ENCODE assay signal across 8 cellular contexts in genomic region chr9:35732185-35733108, GRCh38. TPM values are rescaled to one million over a fixed set of nuclear protein-coding genes. Genes with fewer than 3 reads are reported as not detected.
DNase-seq lines count a peak whose midpoint lies in the region; ATAC-seq and TF ChIP-seq lines count a peak whose summit lies in the region.

CREB3 (plus strand) TSS chr9:35732666; CDS start chr9:35732773, 107 bp downstream.
A gene with protein sequence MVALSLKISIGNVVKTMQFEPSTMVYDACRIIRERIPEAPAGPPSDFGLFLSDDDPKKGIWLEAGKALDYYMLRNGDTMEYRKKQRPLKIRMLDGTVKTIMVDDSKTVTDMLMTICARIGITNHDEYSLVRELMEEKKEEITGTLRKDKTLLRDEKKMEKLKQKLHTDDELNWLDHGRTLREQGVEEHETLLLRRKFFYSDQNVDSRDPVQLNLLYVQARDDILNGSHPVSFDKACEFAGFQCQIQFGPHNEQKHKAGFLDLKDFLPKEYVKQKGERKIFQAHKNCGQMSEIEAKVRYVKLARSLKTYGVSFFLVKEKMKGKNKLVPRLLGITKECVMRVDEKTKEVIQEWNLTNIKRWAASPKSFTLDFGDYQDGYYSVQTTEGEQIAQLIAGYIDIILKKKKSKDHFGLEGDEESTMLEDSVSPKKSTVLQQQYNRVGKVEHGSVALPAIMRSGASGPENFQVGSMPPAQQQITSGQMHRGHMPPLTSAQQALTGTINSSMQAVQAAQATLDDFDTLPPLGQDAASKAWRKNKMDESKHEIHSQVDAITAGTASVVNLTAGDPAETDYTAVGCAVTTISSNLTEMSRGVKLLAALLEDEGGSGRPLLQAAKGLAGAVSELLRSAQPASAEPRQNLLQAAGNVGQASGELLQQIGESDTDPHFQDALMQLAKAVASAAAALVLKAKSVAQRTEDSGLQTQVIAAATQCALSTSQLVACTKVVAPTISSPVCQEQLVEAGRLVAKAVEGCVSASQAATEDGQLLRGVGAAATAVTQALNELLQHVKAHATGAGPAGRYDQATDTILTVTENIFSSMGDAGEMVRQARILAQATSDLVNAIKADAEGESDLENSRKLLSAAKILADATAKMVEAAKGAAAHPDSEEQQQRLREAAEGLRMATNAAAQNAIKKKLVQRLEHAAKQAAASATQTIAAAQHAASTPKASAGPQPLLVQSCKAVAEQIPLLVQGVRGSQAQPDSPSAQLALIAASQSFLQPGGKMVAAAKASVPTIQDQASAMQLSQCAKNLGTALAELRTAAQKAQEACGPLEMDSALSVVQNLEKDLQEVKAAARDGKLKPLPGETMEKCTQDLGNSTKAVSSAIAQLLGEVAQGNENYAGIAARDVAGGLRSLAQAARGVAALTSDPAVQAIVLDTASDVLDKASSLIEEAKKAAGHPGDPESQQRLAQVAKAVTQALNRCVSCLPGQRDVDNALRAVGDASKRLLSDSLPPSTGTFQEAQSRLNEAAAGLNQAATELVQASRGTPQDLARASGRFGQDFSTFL (N-terminal part only) (minus strand): TSS chr9:35732195. CDS start chr9:35725694, 6,501 bp downstream.

- DNase-seq in DMS53 (lab: John Stamatoyannopoulos, UW) (peak; percentile 98), PC-3 (peak; percentile 96), activated T-cell treated with anti-CD3 and anti-CD28 coated beads for 48 hours (ENCODE audit: low read depth) (peak; percentile 95), epithelial cell of prostate (ENCODE audit: low read depth, low spot score) (peak; percentile 94), mucosa of gallbladder (ENCODE audit: low spot score) (peak; percentile 99)
- peak; percentile 96 for DNase-seq in Jurkat, Clone E6-1 (ENCODE audit: low read depth, low spot score)
- peak; percentile 97 for DNase-seq in stimulated activated CD8-positive, alpha-beta memory T cell treated with anti-CD3 and anti-CD28 coated beads, Interleukin-4, amount 100 ng/mL, for 48 hours

- CTCF ChIA-PET in PC-3 (lab: Charles Lee): interaction anchor here (1.1 to 1.3 kb wide), 2 partner anchors 36 to 71 kb away, joined by 3 to 5 read pairs; no protein-coding TSS in a partner anchor

- peak within 1 kb of the TSS; percentile 81 for H2AFZ ChIP-seq in PC-3 (ENCODE audit: low read length)

- intact Hi-C loops in PC-3 (cut with micrococcal nuclease): loop anchor here (1.0 kb wide), 1 partner anchor 128 kb away; no protein-coding TSS in a partner anchor

- POLR2A ChIA-PET in PC-3 (lab: Charles Lee; ENCODE audit: unreplicated experiment): interaction anchor here (0.6 to 1.8 kb wide), 3 partner anchors 17 to 618 kb away, joined by 4 to 6 read pairs (median 5); no protein-coding TSS in a partner anchor

- peak within 1 kb of the TSS; percentile 66 for H3K4me3 ChIP-seq in Jurkat, Clone E6-1 (ENCODE audit: low read length)
- peak within 1 kb of the TSS; percentile 90 for H3K4me3 ChIP-seq in PC-3 (ENCODE audit: low read length)

- peak; percentile 21; the same call in 1 of the 2 replicates for TF ChIP-seq CTCF in PC-3 (conservative IDR thresholded peaks at IDR 0.05; ENCODE audit: low read depth, low read length)

- H3K9me2 ChIP-seq in PC-3 (replicated peaks; ENCODE audit: low read length): no peaks in the 10 kb centered on the region

- no peaks in the 10 kb centered on the region for H3F3A ChIP-seq in PC-3 (ENCODE audit: low read length, unreplicated experiment)

- peaks cover 56% of the 10 kb centered on the region for H3K79me2 ChIP-seq in PC-3 (ENCODE audit: low read length)

- peak within 1 kb of the TSS; percentile 90 for H3K4me2 ChIP-seq in PC-3 (ENCODE audit: low read length)

- peak within 1 kb of the TSS; percentile 94 for H3K9ac ChIP-seq in PC-3 (ENCODE audit: low read length)

- H4K20me1 ChIP-seq in PC-3 (ENCODE audit: low read length): no peaks in the 10 kb centered on the region

- peak within 1 kb of the TSS; percentile 84 for H3K27ac ChIP-seq in PC-3 (ENCODE audit: low read length)
- H3K27ac ChIP-seq in epithelial cell of prostate: peak within 1 kb of the TSS; percentile 96

- no peaks in the 10 kb centered on the region for H3K27me3 ChIP-seq in PC-3 (ENCODE audit: low read length)

- ATAC-seq in GM21619 (IDR thresholded peaks at IDR 0.05; ENCODE audit: unreplicated experiment) (peak; percentile 70), PC-3 (peak; percentile 74)

- H3K36me3 ChIP-seq in PC-3 (ENCODE audit: low read depth, low read length): peaks cover 20% of the 10 kb centered on the region

- BruUV-seq in PC-3 (replicated peaks; lab: Mats Ljungman, UMichigan): TSS peak; percentile 74

- no peaks in the 10 kb centered on the region for H3K9me3 ChIP-seq in PC-3 (ENCODE audit: low read length)

- H3K4me1 ChIP-seq in PC-3 (ENCODE audit: insufficient read depth, low read length): peaks cover 51% of the 10 kb centered on the region

RNA-seq across cellular contexts. Expression of gene CREB3, which starts in this region (rescaled TPM):
- 35.3 TPM for polyA plus RNA-seq in Jurkat, Clone E6-1 (2012; ENCODE audit: insufficient read depth, insufficient read length)
- total RNA-seq in PC-3 (2014; rRNA removed): 34.8 and 47.1 TPM in 2 replicates
- total RNA-seq in mucosa of gallbladder: 48.1 TPM

RNA-seq across cellular contexts. Expression of the second gene that starts in this region (rescaled TPM):
- 84.3 TPM for polyA plus RNA-seq in Jurkat, Clone E6-1 (2012; ENCODE audit: insufficient read depth, insufficient read length)
- total RNA-seq in PC-3 (2014; rRNA removed) (118 and 153 TPM in 2 replicates), mucosa of gallbladder (482 TPM)

Comparison
In these comparisons a context has a peak if more than half of its experiments do, and no peak if none do; other contexts are left out.
1. Peak in every context shown above with its lines: DNase-seq, ATAC-seq, H3K4me3 ChIP-seq and H3K27ac ChIP-seq.